ENCODE assay signal across 2 cellular contexts in the genomic region with DNA sequence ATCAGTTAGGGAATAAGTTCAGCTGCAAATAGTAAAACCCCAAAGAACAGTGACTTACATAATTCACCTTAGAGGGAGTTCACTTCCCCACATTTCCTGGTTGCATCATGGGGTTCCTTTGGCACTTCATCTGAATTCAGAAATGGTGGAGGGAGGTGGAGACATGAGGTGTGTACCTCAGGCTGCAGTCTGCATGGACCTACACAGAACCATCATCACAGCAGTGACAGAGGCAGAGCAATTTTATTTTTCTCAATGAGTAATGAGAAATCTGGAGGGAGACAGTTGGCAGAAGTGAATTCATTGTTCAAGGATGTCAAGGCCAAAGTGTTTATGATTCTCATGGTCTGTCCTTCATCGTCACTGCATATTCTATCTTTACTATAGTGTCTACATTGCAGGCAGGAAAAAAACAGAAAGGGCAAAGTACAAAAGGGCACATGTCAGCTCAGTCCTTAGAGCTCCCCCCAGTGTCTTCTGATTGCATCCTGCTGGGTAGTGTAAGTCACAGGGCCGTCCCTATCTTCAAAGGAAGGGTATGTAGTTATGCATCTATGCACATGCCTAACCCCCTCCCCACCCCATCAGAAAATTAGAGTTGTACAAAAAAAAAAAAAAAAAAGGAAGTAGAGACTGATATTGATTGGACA.
TF ChIP-seq lines count a peak whose summit lies in the region.

No MANE protein-coding gene starts in this region.

TF ChIP-seq in Ishikawa, 13 proteins besides CTCF, POLR2A, EP300 and RAD21 (continued from another document):
- TF ChIP-seq, protein P1, sequence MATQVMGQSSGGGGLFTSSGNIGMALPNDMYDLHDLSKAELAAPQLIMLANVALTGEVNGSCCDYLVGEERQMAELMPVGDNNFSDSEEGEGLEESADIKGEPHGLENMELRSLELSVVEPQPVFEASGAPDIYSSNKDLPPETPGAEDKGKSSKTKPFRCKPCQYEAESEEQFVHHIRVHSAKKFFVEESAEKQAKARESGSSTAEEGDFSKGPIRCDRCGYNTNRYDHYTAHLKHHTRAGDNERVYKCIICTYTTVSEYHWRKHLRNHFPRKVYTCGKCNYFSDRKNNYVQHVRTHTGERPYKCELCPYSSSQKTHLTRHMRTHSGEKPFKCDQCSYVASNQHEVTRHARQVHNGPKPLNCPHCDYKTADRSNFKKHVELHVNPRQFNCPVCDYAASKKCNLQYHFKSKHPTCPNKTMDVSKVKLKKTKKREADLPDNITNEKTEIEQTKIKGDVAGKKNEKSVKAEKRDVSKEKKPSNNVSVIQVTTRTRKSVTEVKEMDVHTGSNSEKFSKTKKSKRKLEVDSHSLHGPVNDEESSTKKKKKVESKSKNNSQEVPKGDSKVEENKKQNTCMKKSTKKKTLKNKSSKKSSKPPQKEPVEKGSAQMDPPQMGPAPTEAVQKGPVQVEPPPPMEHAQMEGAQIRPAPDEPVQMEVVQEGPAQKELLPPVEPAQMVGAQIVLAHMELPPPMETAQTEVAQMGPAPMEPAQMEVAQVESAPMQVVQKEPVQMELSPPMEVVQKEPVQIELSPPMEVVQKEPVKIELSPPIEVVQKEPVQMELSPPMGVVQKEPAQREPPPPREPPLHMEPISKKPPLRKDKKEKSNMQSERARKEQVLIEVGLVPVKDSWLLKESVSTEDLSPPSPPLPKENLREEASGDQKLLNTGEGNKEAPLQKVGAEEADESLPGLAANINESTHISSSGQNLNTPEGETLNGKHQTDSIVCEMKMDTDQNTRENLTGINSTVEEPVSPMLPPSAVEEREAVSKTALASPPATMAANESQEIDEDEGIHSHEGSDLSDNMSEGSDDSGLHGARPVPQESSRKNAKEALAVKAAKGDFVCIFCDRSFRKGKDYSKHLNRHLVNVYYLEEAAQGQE (IDR thresholded peaks at IDR 0.05; ENCODE audit: low read depth) = no peak
- no peak for TF ChIP-seq TAF1 (IDR thresholded peaks at IDR 0.05; ENCODE audit: low read depth)
- TF ChIP-seq TCF12 (IDR thresholded peaks at IDR 0.05; ENCODE audit: low read depth) = no peak
- TF ChIP-seq NFIC (IDR thresholded peaks at IDR 0.05) = no peak
- no peak for TF ChIP-seq EGR1 (IDR thresholded peaks at IDR 0.05)
- no peak for TF ChIP-seq CREB1 (IDR thresholded peaks at IDR 0.05; ENCODE audit: low read depth)
- TF ChIP-seq ZBTB7A (IDR thresholded peaks at IDR 0.05; ENCODE audit: low read depth) = no peak
- TF ChIP-seq FOXM1 (IDR thresholded peaks at IDR 0.05; ENCODE audit: borderline replicate concordance, low read depth) = no peak

TF ChIP-seq in GM12878, 131 proteins besides CTCF, POLR2A, EP300 and RAD21 (continued from another document):
- TF ChIP-seq ZNF592 (IDR thresholded peaks at IDR 0.05) = 0 out of 2 replicates have a peak, but pooled peaks have one; percentile 26
- no peak for TF ChIP-seq ZZZ3 (IDR thresholded peaks at IDR 0.05; ENCODE audit: control insufficient read depth, insufficient read length, low read depth)
- TF ChIP-seq NR2F1 (conservative IDR thresholded peaks at IDR 0.05) = peak; percentile 32; the same call in 1 of the 2 replicates
- peak; percentile 34; the same call in 1 of the 2 replicates for TF ChIP-seq RAD51 (IDR thresholded peaks at IDR 0.05)
- no peak for TF ChIP-seq RELB (IDR thresholded peaks at IDR 0.05; ENCODE audit: low read depth)
